Comparison of ENCODE assay signal across 8 cellular contexts in the genomic region with DNA sequence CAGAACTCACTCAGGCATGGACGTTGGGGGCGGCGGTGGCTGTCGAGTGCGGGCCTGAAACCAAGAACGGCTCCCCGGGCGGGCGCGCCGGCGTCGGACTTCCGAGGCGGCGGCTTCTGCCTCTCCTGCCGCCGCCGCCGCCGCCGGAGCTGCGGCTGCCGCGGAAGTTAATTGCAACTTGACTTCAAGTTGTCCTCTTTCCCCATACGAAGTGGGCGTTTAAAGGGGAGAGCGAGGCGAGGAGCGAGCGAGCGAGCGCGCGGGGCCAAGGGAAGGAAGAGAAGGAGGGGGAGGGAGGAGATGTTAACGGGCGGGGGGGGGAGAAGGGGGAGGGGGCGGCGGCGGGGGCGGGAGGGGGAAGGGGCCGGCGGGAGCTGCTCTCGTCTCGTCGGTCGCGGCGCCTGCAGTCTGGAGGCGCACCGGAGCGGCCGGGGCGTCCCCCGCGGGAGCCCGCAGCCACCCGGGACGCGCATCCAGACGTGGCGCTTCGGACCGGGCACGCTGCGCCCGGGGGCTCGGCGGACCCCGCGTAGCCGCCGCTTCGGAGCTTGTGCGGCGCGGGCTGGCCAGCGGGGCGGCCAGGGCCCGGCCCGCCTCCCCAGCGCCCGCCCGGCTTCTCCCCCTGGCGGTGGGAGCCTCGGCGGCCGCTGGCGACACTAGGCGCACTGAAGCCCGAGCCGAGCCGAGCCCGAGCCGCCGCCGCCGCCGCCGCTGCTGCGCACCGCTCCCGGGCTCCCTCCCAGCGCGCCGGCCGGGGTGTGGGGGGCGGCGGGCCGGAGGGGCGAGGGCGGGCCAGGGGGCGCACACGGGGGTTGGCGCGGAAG. TPM values are rescaled to one million over a fixed set of nuclear protein-coding genes. Genes with fewer than 3 reads are reported as not detected.
DNase-seq lines count a peak whose midpoint lies in the region; ATAC-seq and TF ChIP-seq lines count a peak whose summit lies in the region.

No MANE protein-coding gene starts in this region.

- TF ChIP-seq CTCF in DND-41 (IDR thresholded peaks at IDR 0.05; ENCODE audit: borderline replicate concordance, extremely low read depth, low read length, poor library complexity, severe bottlenecking) (peak; percentile 43), smooth muscle cell (IDR thresholded peaks at IDR 0.05; ENCODE audit: borderline replicate concordance, insufficient read depth, poor library complexity, severe bottlenecking) (peak; percentile 26)

- H3K4me3 ChIP-seq in DND-41 (ENCODE audit: low read depth in 1 of 2, low read length in 2 of 2) (peak overlapping the region; percentile 84 to 91), iPS-18c (ENCODE audit: insufficient read depth, low read depth, low read length) (peak overlapping the region; percentile 80), smooth muscle cell (peak overlapping the region; percentile 57)

- H3K27me3 ChIP-seq in DND-41 (ENCODE audit: insufficient read depth, low read length, poor library complexity) (no peaks in the 10 kb centered on the region), smooth muscle cell (ENCODE audit: low read depth) (peaks cover 74% of the 10 kb centered on the region)

- H3F3A ChIP-seq in smooth muscle cell (ENCODE audit: low read depth) = no peaks in the 10 kb centered on the region

- H3K9me3 ChIP-seq in DND-41 (ENCODE audit: insufficient read depth, low read length, severe bottlenecking) (peaks cover 9% of the 10 kb centered on the region), iPS-18c (ENCODE audit: control insufficient read depth, insufficient read depth, low read length) (no peaks in the 10 kb centered on the region), smooth muscle cell (replicated peaks; ENCODE audit: low read depth) (no peaks in the 10 kb centered on the region)

- H3K4me1 ChIP-seq in DND-41 (ENCODE audit: insufficient read depth, low read length) (peaks cover 65% of the 10 kb centered on the region), smooth muscle cell (ENCODE audit: low read depth) (peaks cover 20% of the 10 kb centered on the region)

- H3K4me2 ChIP-seq in DND-41 (ENCODE audit: insufficient read depth, low read length) (peak overlapping the region; percentile 90), smooth muscle cell (peak overlapping the region; percentile 86)

- peak; percentile 70 for ATAC-seq in DND-41 (ENCODE audit: insufficient read depth, low read depth)
- peak; percentile 91 for ATAC-seq in GM21526 (IDR thresholded peaks at IDR 0.05; ENCODE audit: low FRiP score, unreplicated experiment)

- H3K79me2 ChIP-seq in DND-41 (ENCODE audit: insufficient read depth, low read length) = peaks cover 81% of the 10 kb centered on the region
- no peaks in the 10 kb centered on the region for H3K79me2 ChIP-seq in smooth muscle cell (ENCODE audit: low read depth)

- peak overlapping the region; percentile 90 for H3K9ac ChIP-seq in DND-41 (ENCODE audit: low read depth, low read length)
- H3K9ac ChIP-seq in smooth muscle cell (ENCODE audit: low read depth) = no peak overlapping the region

- in situ Hi-C loops in KBM-7 (cut with MboI; ENCODE audit: low pct_unique_long_range_greater_than_20kb, low sequenced_read_pairs) = loop anchor here (25.0 kb wide), 1 partner anchor 317 kb away; no protein-coding TSS in a partner anchor

- H4K20me1 ChIP-seq in DND-41 (ENCODE audit: insufficient read depth, low read length) (peaks cover 10% of the 10 kb centered on the region), smooth muscle cell (ENCODE audit: low read depth) (no peaks in the 10 kb centered on the region)

- H2AFZ ChIP-seq in DND-41 (ENCODE audit: low read depth, low read length) (peak overlapping the region; percentile 95), smooth muscle cell (ENCODE audit: low read depth) (peak overlapping the region; percentile 91)

- H3K27ac ChIP-seq in DND-41 (ENCODE audit: low read length) (peak overlapping the region; percentile 90), smooth muscle cell (ENCODE audit: low read depth) (no peak overlapping the region)

- H3K36me3 ChIP-seq in DND-41 (ENCODE audit: insufficient read depth, low read length) (peaks cover 16% of the 10 kb centered on the region), smooth muscle cell (ENCODE audit: low read depth) (no peaks in the 10 kb centered on the region)

- DNase-seq in DND-41 = peak; percentile 82
- peak; percentile 83 for DNase-seq in KBM-7
- DNase-seq in T-helper 2 cell = peak; percentile 47 to 93 (median 62)
- DNase-seq in astrocyte of the hippocampus (ENCODE audit: low read depth, low spot score) = peak; percentile 92
- no peak for DNase-seq in smooth muscle cell (lab: John Stamatoyannopoulos, UW; ENCODE audit: unreplicated experiment)
- DNase-seq in pons (ENCODE audit: low spot score) = no peak

- WGBS in smooth muscle cell (ENCODE audit: low lambda C conversion rate) = under 1% methylated on average over 62 of the region's 116 CpGs

RNA-seq across cellular contexts. Expression of gene SATB1, which starts 19.7 kb away (rescaled TPM):
- 9.3 and 17.8 TPM in 2 replicates for total RNA-seq in smooth muscle cell
- 2.9 and 4.1 TPM in 2 replicates for polyA plus RNA-seq in smooth muscle cell

Comparison
In these comparisons a context has a peak if more than half of its experiments do, and no peak if none do; other contexts are left out.
1. DNase-seq: peak in DND-41 (single experiment), KBM-7 (single experiment), T-helper 2 cell (5 of 5) and astrocyte of the hippocampus (single experiment); none in smooth muscle cell (single experiment) and pons (single experiment).
2. Peak in every context shown above with its lines, with median percentiles within 50 percentile points of each other: H3K4me3 ChIP-seq.